Comparison of ENCODE assay signal across 8 cellular contexts in the genomic region with DNA sequence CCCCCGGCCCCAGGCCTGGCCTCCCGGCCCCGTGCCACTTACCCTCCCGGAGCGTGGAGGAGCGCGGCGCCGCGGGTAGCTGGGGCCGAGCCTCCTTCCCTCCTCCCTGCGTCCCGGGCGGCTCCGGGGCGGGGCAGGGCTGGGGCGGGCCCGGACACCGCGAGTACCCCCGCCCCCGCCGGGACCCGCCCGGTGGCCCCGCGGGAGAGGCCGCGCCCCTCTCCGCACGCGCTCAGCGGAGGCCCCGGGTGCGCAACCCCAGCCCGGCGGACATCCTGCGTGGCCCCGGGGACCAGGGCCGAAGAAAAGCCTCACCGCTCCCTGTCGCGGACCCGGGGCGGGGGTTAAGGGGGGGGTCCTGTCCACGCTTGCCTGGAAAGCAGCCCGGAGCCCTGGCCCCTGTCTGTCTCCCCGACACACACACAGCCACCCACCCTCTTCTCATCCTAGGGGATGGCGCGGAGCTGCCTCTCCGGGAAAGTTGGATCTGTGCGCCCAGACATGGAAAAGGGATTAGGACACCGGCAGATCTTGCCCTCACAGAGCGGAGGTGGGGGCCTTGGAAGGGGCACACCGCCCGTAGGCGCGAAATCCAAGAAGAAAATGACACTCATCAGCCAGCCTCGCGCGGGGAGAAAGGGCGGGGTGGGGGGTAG. TPM values are rescaled to one million over a fixed set of nuclear protein-coding genes. Genes with fewer than 3 reads are reported as not detected.
DNase-seq lines count a peak whose midpoint lies in the region; ATAC-seq lines count a peak whose summit lies in the region.

SYNE3 (minus strand) TSS at position 97 of the 656 bp plus-strand sequence. CDS start 40,829 bp downstream, outside the sequence.

- DNase-seq in caudate nucleus (lab: John Stamatoyannopoulos, UW) (peak in 10 of 61 donors; percentile 26 to 78 (median 56)), NCI-H2107 (lab: John Stamatoyannopoulos, UW) (no peak)

- no peaks in the 10 kb centered on the region for H3K27me3 Mint-ChIP-seq in stimulated activated memory B cell treated with anti-CD40 and anti-IgM and Interleukin-4, amounts not matched to agents 10 μg/mL and 1 μg/mL and 100 μg/mL, for 72 hours

- H3K36me3 Mint-ChIP-seq in stimulated activated memory B cell treated with anti-CD40 and anti-IgM and Interleukin-4, amounts not matched to agents 10 μg/mL and 1 μg/mL and 100 μg/mL, for 72 hours = peaks cover 8% of the 10 kb centered on the region

- peak within 1 kb of the TSS; percentile 77 for H3K4me3 ChIP-seq in ACC112 (ENCODE audit: low read depth, low read length)

- peak within 1 kb of the TSS; percentile 82 for H3K4me3 Mint-ChIP-seq in stimulated activated memory B cell treated with anti-CD40 and anti-IgM and Interleukin-4, amounts not matched to agents 10 μg/mL and 1 μg/mL and 100 μg/mL, for 72 hours

- no peaks in the 10 kb centered on the region for H3K9me3 Mint-ChIP-seq in stimulated activated memory B cell treated with anti-CD40 and anti-IgM and Interleukin-4, amounts not matched to agents 10 μg/mL and 1 μg/mL and 100 μg/mL, for 72 hours

- H3K27ac Mint-ChIP-seq in stimulated activated memory B cell treated with anti-CD40 and anti-IgM and Interleukin-4, amounts not matched to agents 10 μg/mL and 1 μg/mL and 100 μg/mL, for 72 hours = peak within 1 kb of the TSS; percentile 74

- peaks cover 63% of the 10 kb centered on the region for H3K4me1 ChIP-seq in ACC112 (ENCODE audit: control insufficient read depth, insufficient read depth, low read length, unreplicated experiment)

- peak within 1 kb of the TSS; percentile 53 for H2AFZ ChIP-seq in ACC112 (ENCODE audit: low read length, unreplicated experiment)

- ATAC-seq in GM18907 (IDR thresholded peaks at IDR 0.05; ENCODE audit: unreplicated experiment) (peak; percentile 45), HG03103 (IDR thresholded peaks at IDR 0.05; ENCODE audit: low read depth, unreplicated experiment) (peak; percentile 26)
- peak; percentile 83 for ATAC-seq in stimulated activated memory B cell treated with anti-CD40 and anti-IgM and Interleukin-4, amounts not matched to agents 10 μg/mL and 1 μg/mL and 100 μg/mL, for 72 hours

- intact Hi-C loops in T-helper 1 cell treated with Interleukin-12 subunit alpha and Interleukin-12 subunit beta and Interleukin-4 antibody, amounts not matched to agents 30 ng/mL and 1 ng/mL, for 36 hours (cut with micrococcal nuclease) = loop anchor here (1.0 to 5.0 kb wide), 7 partner anchors 11 to 986 kb away; partner anchors contain the start of genes ATG2B, GSKIP and PAPOLA

- peaks cover 19% of the 10 kb centered on the region for H3K79me2 ChIP-seq in ACC112 (ENCODE audit: control insufficient read depth, insufficient read depth, low read length, unreplicated experiment)

- H3K27me3 ChIP-seq in ACC112 (ENCODE audit: insufficient read depth, low read length) (no peaks in the 10 kb centered on the region), layer of hippocampus (ENCODE audit: control insufficient read depth, insufficient read depth, low read length) (no peaks in the 10 kb centered on the region)

- no peaks in the 10 kb centered on the region for H3K36me3 ChIP-seq in ACC112 (ENCODE audit: insufficient read depth, low read length)

- peak within 1 kb of the TSS; percentile 80; the same call in 1 of the 2 replicates for H3K27ac ChIP-seq in ACC112 (ENCODE audit: low read depth, low read length)
- peak within 1 kb of the TSS; percentile 53 for H3K27ac ChIP-seq in caudate nucleus (ENCODE audit: low read depth, low read length)
- H3K27ac ChIP-seq in layer of hippocampus (ENCODE audit: low read depth, low read length) = peak within 1 kb of the TSS; percentile 62

- H3K4me1 Mint-ChIP-seq in stimulated activated memory B cell treated with anti-CD40 and anti-IgM and Interleukin-4, amounts not matched to agents 10 μg/mL and 1 μg/mL and 100 μg/mL, for 72 hours = peaks cover 75% of the 10 kb centered on the region

RNA-seq across cellular contexts. Expression of gene SYNE3, which starts in this region (rescaled TPM):
- 72.5 and 76.2 TPM in 2 replicates for total RNA-seq in T-helper 1 cell treated with Interleukin-12 subunit alpha and Interleukin-12 subunit beta and Interleukin-4 antibody, amounts not matched to agents 30 ng/mL and 1 ng/mL, for 36 hours

Comparison
In these comparisons a context has a peak if more than half of its experiments do, and no peak if none do; other contexts are left out.
1. ATAC-seq: peak in every context shown above with its lines; median percentile 83 in stimulated activated memory B cell treated with anti-CD40 and anti-IgM and Interleukin-4, amounts not matched to agents 10 μg/mL and 1 μg/mL and 100 μg/mL, for 72 hours; 45 in GM18907; 26 in HG03103.